9 cellular contexts compared by ENCODE assay signal in the genomic region with DNA sequence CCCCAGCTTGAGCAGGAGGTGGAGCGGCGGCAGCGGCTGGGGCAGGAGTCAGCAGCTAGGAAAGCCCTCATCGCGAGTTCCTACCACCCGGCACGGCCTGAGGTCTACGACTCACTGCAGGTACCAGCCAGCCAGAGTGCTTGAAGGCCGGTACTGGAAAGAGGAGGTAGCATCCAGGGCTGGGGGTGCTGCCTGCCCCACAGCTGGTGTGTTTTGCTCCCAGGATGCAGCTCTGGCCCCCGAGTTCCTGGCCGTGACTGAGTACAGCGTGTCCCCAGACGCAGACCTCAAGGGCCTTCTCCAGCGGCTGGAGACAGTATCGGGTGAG. TPM values are rescaled to one million over a fixed set of nuclear protein-coding genes. Genes with fewer than 3 reads are reported as not detected.
DNase-seq lines count a peak whose midpoint lies in the region; ATAC-seq and TF ChIP-seq lines count a peak whose summit lies in the region.
"Had no signal": no experiment of that assay in that cellular context is flagged by ENCODE, and none has a peak within 500 bp of the region (broad histone marks: within the 10 kb centered on the region; RNA-seq: fewer than 3 reads in every experiment).

No MANE protein-coding gene starts in this region.

- H3K9me3 ChIP-seq in OCI-LY7 (ENCODE audit: low read length) = no peaks in the 10 kb centered on the region

- H3K4me1 Mint-ChIP-seq in Calu3 (ENCODE audit: low read depth, unreplicated experiment) (no peaks in the 10 kb centered on the region), osteocyte (ENCODE audit: unreplicated experiment) (peaks cover 38% of the 10 kb centered on the region)

- H3K79me2 ChIP-seq in OCI-LY7 (ENCODE audit: insufficient read depth, low read depth, low read length) = peaks cover 20% of the 10 kb centered on the region

- H3K36me3 Mint-ChIP-seq in Calu3 (ENCODE audit: insufficient read depth, unreplicated experiment) = peaks cover 62% of the 10 kb centered on the region
- H3K36me3 Mint-ChIP-seq in osteocyte (ENCODE audit: unreplicated experiment) = peaks cover 3% of the 10 kb centered on the region

- H2AFZ ChIP-seq in OCI-LY7 (ENCODE audit: low read length) = no peak overlapping the region

- intact Hi-C loops in Calu3 (cut with micrococcal nuclease; ENCODE audit: unreplicated experiment) = loop anchor here (5.0 kb wide), 1 partner anchor 261 kb away; no protein-coding TSS in a partner anchor
- intact Hi-C loops in OCI-LY7 (cut with micrococcal nuclease; ENCODE audit: unreplicated experiment) = no loop called here

- H3K4me3 Mint-ChIP-seq in Calu3 (ENCODE audit: low read depth, unreplicated experiment) (peak overlapping the region; percentile 98), osteocyte (ENCODE audit: unreplicated experiment) (no peak overlapping the region)

- 0 out of 2 replicates have a peak, but pooled peaks cover 5% of the 10 kb centered on the region for H4K20me1 ChIP-seq in OCI-LY7 (ENCODE audit: insufficient read depth, low read length)

- no peaks in the 10 kb centered on the region for H3K9me3 Mint-ChIP-seq in Calu3 (ENCODE audit: low read depth, unreplicated experiment)
- no peaks in the 10 kb centered on the region for H3K9me3 Mint-ChIP-seq in osteocyte (ENCODE audit: unreplicated experiment)

- CTCF ChIA-PET in Calu3 (lab: Charles Lee) (interaction anchor here (0.6 kb wide), 1 partner anchor 30 kb away, joined by 4 read pairs; no protein-coding TSS in a partner anchor), OCI-LY7 (lab: Charles Lee; ENCODE audit: unreplicated experiment) (no interaction called here)

- peak overlapping the region; percentile 100 for H3K4me2 ChIP-seq in OCI-LY7 (ENCODE audit: low read length)

- H3K27ac Mint-ChIP-seq in Calu3 (ENCODE audit: unreplicated experiment) (no peak overlapping the region), osteocyte (ENCODE audit: unreplicated experiment) (peak overlapping the region; percentile 100)

- BruUV-seq in Calu3 (replicated peaks; lab: Mats Ljungman, UMichigan) = no TSS peak
- BruUV-seq in OCI-LY7 (replicated peaks; lab: Mats Ljungman, UMichigan) = no TSS peak

- DNase-seq in Calu3 (no peak), OCI-LY7 (ENCODE audit: low spot score) (no peak), coronary artery (ENCODE audit: low spot score) (no peak), osteocyte (ENCODE audit: extremely low spot score, unreplicated experiment) (no peak), NCI-H446 treated with DMSO at 0.1 percent for 48 hours (lab: John Stamatoyannopoulos, UW) (no peak), NCI-H2171 treated with DMSO at 0.1 percent for 48 hours (lab: John Stamatoyannopoulos, UW) (no peak)
- DNase-seq: brain microvascular endothelial cell had no signal

- peaks cover 26% of the 10 kb centered on the region; the same call in 1 of the 2 replicates for H3K36me3 ChIP-seq in OCI-LY7 (ENCODE audit: insufficient read depth, low read length)
- H3K36me3 ChIP-seq: brain microvascular endothelial cell had no signal

- peak overlapping the region; percentile 76 for H3K4me3 ChIP-seq in OCI-LY7 (ENCODE audit: low read depth, low read length, poor library complexity, severe bottlenecking)
- peak overlapping the region; percentile 87 for H3K4me3 ChIP-seq in coronary artery

- no peaks in the 10 kb centered on the region for H3K9me2 ChIP-seq in OCI-LY7 (ENCODE audit: insufficient read depth, low read length)

- H3K4me1 ChIP-seq in OCI-LY7 (ENCODE audit: insufficient read depth, low read length, poor library complexity, severe bottlenecking) = peaks cover 30% of the 10 kb centered on the region

- TF ChIP-seq CTCF in Calu3 (IDR thresholded peaks at IDR 0.05; ENCODE audit: unreplicated experiment) (no peak), OCI-LY7 (conservative IDR thresholded peaks at IDR 0.05; ENCODE audit: low read length) (no peak), coronary artery (IDR thresholded peaks at IDR 0.05) (no peak), osteocyte (IDR thresholded peaks at IDR 0.05) (no peak)

- POLR2A ChIA-PET in OCI-LY7 (lab: Charles Lee) = interaction anchor here (3.0 kb wide), 1 partner anchor 256 kb away, joined by 17 read pairs; a partner anchor contains a TSS

- H3K27me3 Mint-ChIP-seq in Calu3 (ENCODE audit: unreplicated experiment) = no peaks in the 10 kb centered on the region
- H3K27me3 Mint-ChIP-seq in osteocyte (ENCODE audit: unreplicated experiment) = no peaks in the 10 kb centered on the region

- H3K27ac ChIP-seq in OCI-LY7 (ENCODE audit: low read depth, low read length, poor library complexity, severe bottlenecking) = no peak overlapping the region
- H3K27ac ChIP-seq in coronary artery = no peak overlapping the region

- ATAC-seq in GM19351 (IDR thresholded peaks at IDR 0.05; ENCODE audit: unreplicated experiment) (no peak), GM18909 (IDR thresholded peaks at IDR 0.05; ENCODE audit: poor library complexity, unreplicated experiment) (no peak)

RNA-seq across cellular contexts. Expression of a gene that starts 1.6 kb away (rescaled TPM):
- 21.5 and 22.8 TPM in 2 replicates for total RNA-seq in Calu3 (2022)
- total RNA-seq in OCI-LY7 (2014; rRNA removed; shearing (Covaris generic)) = 13.1 and 17.8 TPM in 2 replicates
- total RNA-seq in OCI-LY7 (2022) = 25.0 and 25.8 TPM in 2 replicates
- 16.7 and 20.2 TPM in 2 replicates for total RNA-seq in osteocyte

RNA-seq across cellular contexts. Expression of a gene that starts 3.9 kb away (rescaled TPM):
- total RNA-seq in Calu3 (2022) (171 TPM in 2 replicates), OCI-LY7 (2022) (213 and 228 TPM in 2 replicates), osteocyte (166 and 171 TPM in 2 replicates)
- 263 and 329 TPM in 2 replicates for total RNA-seq in OCI-LY7 (2014; rRNA removed; shearing (Covaris generic))

RNA-seq across cellular contexts. Expression of a gene that starts 10.3 kb away (rescaled TPM):
- total RNA-seq in Calu3 (2022) (25.6 and 26.5 TPM in 2 replicates), OCI-LY7 (2022) (6.8 and 7.9 TPM in 2 replicates), osteocyte (13.1 and 13.4 TPM in 2 replicates)
- total RNA-seq in OCI-LY7 (2014; rRNA removed; shearing (Covaris generic)) = 4.0 and 7.0 TPM in 2 replicates
